Comparison of ENCODE assay signal across 1 cellular context in genomic region chr2:65918760-65919187, GRCh38.
TF ChIP-seq lines count a peak whose summit lies in the region.

No MANE protein-coding gene starts in this region.

TF ChIP-seq in SK-N-SH treated with all-trans-retinoic acid at 6 μM for 48 hours, 23 proteins besides CTCF, POLR2A, EP300 and RAD21 (continued from another document):
- no peak for TF ChIP-seq CSRNP3 (CRISPR knock-in tag; IDR thresholded peaks at IDR 0.05)
- no peak for TF ChIP-seq PPARA (CRISPR knock-in tag; IDR thresholded peaks at IDR 0.05; ENCODE audit: borderline replicate concordance)
- TF ChIP-seq PATZ1 (CRISPR knock-in tag; IDR thresholded peaks at IDR 0.05; ENCODE audit: borderline replicate concordance): no peak
- TF ChIP-seq ZFP3 (CRISPR knock-in tag; IDR thresholded peaks at IDR 0.05): no peak
- no peak for TF ChIP-seq TOX (CRISPR knock-in tag; IDR thresholded peaks at IDR 0.05; ENCODE audit: borderline replicate concordance)
- no peak for TF ChIP-seq ZFP30 (CRISPR knock-in tag; IDR thresholded peaks at IDR 0.05)
- no peak for TF ChIP-seq ZNF8 (CRISPR knock-in tag; IDR thresholded peaks at IDR 0.05)
- no peak for TF ChIP-seq SNAI2 (CRISPR knock-in tag; IDR thresholded peaks at IDR 0.05)
- no peak for TF ChIP-seq RARB (CRISPR knock-in tag; IDR thresholded peaks at IDR 0.05)
- no peak for TF ChIP-seq TCF4 (CRISPR knock-in tag; IDR thresholded peaks at IDR 0.05; ENCODE audit: borderline replicate concordance)
- no peak for TF ChIP-seq ZC3H10 (CRISPR knock-in tag; IDR thresholded peaks at IDR 0.05)
